ENCODE assay signal across 11 cellular contexts in the genomic region with DNA sequence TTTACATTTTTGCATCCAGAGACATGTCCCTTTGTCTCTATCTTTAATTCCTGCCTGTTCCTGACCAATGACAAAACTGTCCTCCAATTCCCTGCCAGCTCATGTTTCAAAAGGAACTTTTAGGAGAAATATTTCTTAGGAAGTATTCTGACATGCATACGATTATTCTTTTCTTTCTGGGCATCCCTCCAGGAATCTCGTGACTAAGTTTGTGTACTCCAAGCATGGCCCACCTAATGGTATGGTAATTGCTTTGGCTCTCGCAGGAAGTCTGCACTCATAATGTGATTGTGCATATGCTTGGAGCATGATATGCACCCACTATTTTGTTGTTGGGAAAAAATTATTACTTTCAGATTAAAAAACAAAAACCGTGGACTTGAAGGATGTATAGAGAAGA.
"Had no signal": no experiment of that assay in that cellular context is flagged by ENCODE, and none has a peak within 500 bp of the region (broad histone marks: within the 10 kb centered on the region; RNA-seq: fewer than 3 reads in every experiment).

No MANE protein-coding gene starts in this region.

- H3K9me3 ChIP-seq: stomach, thoracic aorta had no signal

- DNase-seq: activated CD4-positive, alpha-beta T cell treated with anti-CD3 and anti-CD28 coated beads for 4 hours; activated CD8-positive, alpha-beta memory T cell treated with anti-CD3 and anti-CD28 coated beads, Interleukin-2, amount 50 U/mL, for 48 hours; activated CD8-positive, alpha-beta T cell treated with anti-CD3 and anti-CD28 coated beads, Interleukin-2, amount 10 ng/mL, durations not matched to agents 7 days and 5 days; activated naive CD4-positive, alpha-beta T cell treated with anti-CD3 and anti-CD28 coated beads for 36 hours; dermis blood vessel endothelial cell; stomach had no signal

- H3K9me3 Mint-ChIP-seq: activated naive CD4-positive, alpha-beta T cell treated with anti-CD3 and anti-CD28 coated beads for 36 hours; central memory CD8-positive, alpha-beta T cell; mesothelial cell of epicardium; T-helper 1 cell treated with Interleukin-12 subunit alpha and Interleukin-12 subunit beta and Interleukin-4 antibody, amounts not matched to agents 30 μg/mL and 1 μg/mL, for 36 hours had no signal

- H3K79me2 ChIP-seq: parathyroid adenoma had no signal

- H3K4me1 Mint-ChIP-seq: central memory CD8-positive, alpha-beta T cell had no signal

- H3K4me3 Mint-ChIP-seq: activated CD8-positive, alpha-beta T cell treated with anti-CD3 and anti-CD28 coated beads, Interleukin-2, amount 10 ng/mL, durations not matched to agents 7 days and 5 days; activated naive CD4-positive, alpha-beta T cell treated with anti-CD3 and anti-CD28 coated beads for 36 hours; central memory CD8-positive, alpha-beta T cell; mesothelial cell of epicardium; T-helper 1 cell treated with Interleukin-12 subunit alpha and Interleukin-12 subunit beta and Interleukin-4 antibody, amounts not matched to agents 30 μg/mL and 1 μg/mL, for 36 hours had no signal

- H3K4me1 ChIP-seq: parathyroid adenoma, stomach had no signal

- H3K36me3 Mint-ChIP-seq: mesothelial cell of epicardium had no signal

- H3K9ac ChIP-seq: parathyroid adenoma had no signal

- H3K27ac Mint-ChIP-seq: activated CD8-positive, alpha-beta T cell treated with anti-CD3 and anti-CD28 coated beads, Interleukin-2, amount 10 ng/mL, durations not matched to agents 7 days and 5 days; activated naive CD4-positive, alpha-beta T cell treated with anti-CD3 and anti-CD28 coated beads for 36 hours; mesothelial cell of epicardium; T-helper 1 cell treated with Interleukin-12 subunit alpha and Interleukin-12 subunit beta and Interleukin-4 antibody, amounts not matched to agents 30 μg/mL and 1 μg/mL, for 36 hours had no signal

- ATAC-seq: activated CD8-positive, alpha-beta T cell treated with anti-CD3 and anti-CD28 coated beads, Interleukin-2, amount 10 ng/mL, durations not matched to agents 7 days and 5 days had no signal

- H3K4me3 ChIP-seq: stomach, thoracic aorta had no signal

- H2AFZ ChIP-seq: parathyroid adenoma had no signal

- H3K36me3 ChIP-seq: stomach, thoracic aorta had no signal

- H3K27me3 ChIP-seq: stomach had no signal

- H3K27ac ChIP-seq: parathyroid adenoma, stomach, thoracic aorta had no signal
